ENCODE assay signal across 10 cellular contexts in the genomic region with DNA sequence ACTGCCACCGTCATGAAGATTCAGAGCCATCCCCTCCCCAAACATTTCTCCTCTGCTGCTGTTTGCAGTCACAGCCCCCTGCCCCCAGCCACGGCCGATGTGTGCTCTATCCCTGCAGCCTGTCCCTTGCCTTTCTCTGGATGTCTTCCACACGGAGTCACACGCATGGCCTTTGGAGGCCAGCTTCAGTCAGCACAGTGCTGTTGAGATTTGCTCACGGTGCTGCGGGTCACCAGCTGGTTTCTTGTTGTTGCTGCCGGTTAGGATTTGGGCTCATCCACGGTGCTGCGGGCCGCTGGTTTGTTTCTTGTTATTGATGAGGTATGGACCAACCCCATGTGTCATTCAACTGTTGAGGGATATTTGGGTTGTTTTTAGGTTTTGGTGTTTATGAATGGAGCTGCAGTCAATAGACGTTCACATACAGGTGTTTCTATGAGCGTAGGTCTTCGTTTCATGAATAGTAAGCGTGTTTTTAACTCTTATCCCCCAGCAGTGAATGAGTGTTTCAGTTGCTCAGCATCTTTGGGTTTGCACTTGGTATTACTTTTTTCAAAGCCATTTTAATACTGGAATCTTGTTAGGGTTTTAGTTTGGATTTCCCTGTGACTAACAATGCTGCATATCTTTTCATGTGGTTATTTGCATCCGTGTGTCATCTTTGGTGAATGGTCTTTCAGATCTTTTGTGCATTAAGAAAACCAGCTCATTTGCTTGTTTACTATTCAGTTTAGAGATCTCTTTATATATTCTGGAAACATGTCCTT. TPM values are rescaled to one million over a fixed set of nuclear protein-coding genes. Genes with fewer than 3 reads are reported as not detected.
DNase-seq lines count a peak whose midpoint lies in the region; ATAC-seq and TF ChIP-seq lines count a peak whose summit lies in the region.
"Had no signal": no experiment of that assay in that cellular context is flagged by ENCODE, and none has a peak within 500 bp of the region (broad histone marks: within the 10 kb centered on the region; RNA-seq: fewer than 3 reads in every experiment).

No MANE protein-coding gene starts in this region.

- ATAC-seq in GM18520 (IDR thresholded peaks at IDR 0.05; ENCODE audit: unreplicated experiment): no peak
- ATAC-seq: heart left ventricle had no signal

- no peak for TF ChIP-seq POLR2A in adrenal gland (IDR thresholded peaks at IDR 0.05)

- no peak overlapping the region for H3K4me3 ChIP-seq in adrenal gland
- H3K4me3 ChIP-seq: cardiac muscle cell, heart left ventricle had no signal

- DNase-seq in ELR (ENCODE audit: low read depth) (peak; percentile 88), NCI-H526 (lab: John Stamatoyannopoulos, UW) (peak; percentile 27 to 50), adrenal gland (peak in 4 of 7 donors; percentile 4 to 14 (median 10)), posterior vena cava (ENCODE audit: low spot score) (peak; percentile 32), NCI-H1417 treated with DMSO at 0.1 percent for 48 hours (lab: John Stamatoyannopoulos, UW) (no peak), CD1c-positive myeloid dendritic cell (ENCODE audit: extremely low spot score) (no peak)

- H3K36me3 ChIP-seq in adrenal gland (replicated peaks in 1 of 2): no peaks in the 10 kb centered on the region
- H3K36me3 ChIP-seq: cardiac muscle cell, heart left ventricle had no signal

- H3K4me1 ChIP-seq in adrenal gland (replicated peaks in 1 of 2): peaks cover 0 to under 1% of the 10 kb centered on the region in 2 donors

- no peak overlapping the region for H3K27ac ChIP-seq in adrenal gland
- H3K27ac ChIP-seq: cardiac muscle cell, heart left ventricle, KMS-11 had no signal

- intact Hi-C loops in adrenal gland (cut with DNase I) (no loop called here), posterior vena cava (cut with DNase I) (no loop called here)

- no peaks in the 10 kb centered on the region for H3K27me3 ChIP-seq in adrenal gland

- TF ChIP-seq CTCF in adrenal gland (IDR thresholded peaks at IDR 0.05): no peak

- WGBS in adrenal gland, 4 donors: 81 to 96% (median 92%) methylated on average over 15 to 16 of the region's 16 CpGs

- peaks cover 0 to 4% (median 0%) of the 10 kb centered on the region in 3 donors for H3K9me3 ChIP-seq in adrenal gland (replicated peaks in 1 of 3)

RNA-seq across cellular contexts. Expression of a gene that starts 57.6 kb away (rescaled TPM):
- 1 to 10 TPM in 4 of 8 donors, under 1 TPM in 4; 0.17 to 2.9 (median 0.99) TPM for total RNA-seq in adrenal gland
- 1 to 10 TPM in 1 of 3 donors, under 1 TPM in 2; 0.55 to 1.6 (median 0.88) TPM for polyA plus RNA-seq in adrenal gland
- 1 to 10 TPM in 1 of 2 donors, under 1 TPM in 1; 0.69 to 2.9 TPM for total RNA-seq in posterior vena cava

Comparison
In these comparisons a context has a peak if more than half of its experiments do, and no peak if none do; other contexts are left out.
1. DNase-seq: peak in ELR (single experiment), NCI-H526 (2 of 2), adrenal gland (4 of 7) and posterior vena cava (single experiment); none in NCI-H1417 treated with DMSO at 0.1 percent for 48 hours (single experiment) and CD1c-positive myeloid dendritic cell (single experiment).